Comparison of ENCODE assay signal across 8 cellular contexts in genomic region chr11:2420502-2421225, GRCh38. TPM values are rescaled to one million over a fixed set of nuclear protein-coding genes. Genes with fewer than 3 reads are reported as not detected.
A peak's percentile ranks its signal among the peaks of the same experiment; 100 is the strongest.
DNase-seq lines count a peak whose midpoint lies in the region; ATAC-seq and TF ChIP-seq lines count a peak whose summit lies in the region.

No MANE protein-coding gene starts in this region.

- no peak overlapping the region for H3K4me3 Mint-ChIP-seq in activated naive CD8-positive, alpha-beta T cell treated with anti-CD3 and anti-CD28 coated beads, Interleukin-2, amount 50 U/mL, for 24 hours

- H3K36me3 Mint-ChIP-seq in activated naive CD8-positive, alpha-beta T cell treated with anti-CD3 and anti-CD28 coated beads, Interleukin-2, amount 50 U/mL, for 24 hours (ENCODE audit: low read depth): no peaks in the 10 kb centered on the region

- TF ChIP-seq CTCF in AG09319 (IDR thresholded peaks at IDR 0.05; ENCODE audit: low read depth, low read length): peak; percentile 86

- H3K4me3 ChIP-seq in rectal smooth muscle tissue (ENCODE audit: low read length) (peak overlapping the region; percentile 44), aorta (ENCODE audit: low read length in 2 of 2) (no peak overlapping the region)

- H3K27ac ChIP-seq in rectal smooth muscle tissue (ENCODE audit: low read depth, low read length) (peak overlapping the region; percentile 33), aorta (ENCODE audit: low read depth in 1 of 2, low read length in 2 of 2) (no peak overlapping the region)

- DNase-seq in AG09319 (ENCODE audit: extremely low read depth, low read depth) (peak; percentile 16), NCI-H1092 treated with DMSO at 0.1 percent for 48 hours (lab: John Stamatoyannopoulos, UW) (peak; percentile 80), SW480 (ENCODE audit: low spot score) (peak; percentile 64), left cardiac atrium (peak; percentile 74), aorta (peak; percentile 76 to 92)
- peak; percentile 79 for DNase-seq in activated naive CD8-positive, alpha-beta T cell treated with anti-CD3 and anti-CD28 coated beads, Interleukin-2, amount 50 U/mL, for 24 hours

- H3K4me1 ChIP-seq in rectal smooth muscle tissue (ENCODE audit: control insufficient read depth, insufficient read depth, low read length) (peaks cover 2% of the 10 kb centered on the region), aorta (ENCODE audit: control insufficient read depth in 1 of 2, insufficient read depth in 2 of 2, low read length in 2 of 2) (no peaks in the 10 kb centered on the region)

- no peaks in the 10 kb centered on the region for H3K9me3 Mint-ChIP-seq in activated naive CD8-positive, alpha-beta T cell treated with anti-CD3 and anti-CD28 coated beads, Interleukin-2, amount 50 U/mL, for 24 hours

- H3K27me3 ChIP-seq in rectal smooth muscle tissue (ENCODE audit: control insufficient read depth, insufficient read depth, low read length): no peaks in the 10 kb centered on the region
- no peaks in the 10 kb centered on the region for H3K27me3 ChIP-seq in aorta (ENCODE audit: control insufficient read depth in 1 of 2, insufficient read depth in 2 of 2, low read length in 1 of 2)

- no peaks in the 10 kb centered on the region for H3K27me3 Mint-ChIP-seq in activated naive CD8-positive, alpha-beta T cell treated with anti-CD3 and anti-CD28 coated beads, Interleukin-2, amount 50 U/mL, for 24 hours

- no peaks in the 10 kb centered on the region for H3K36me3 ChIP-seq in rectal smooth muscle tissue (ENCODE audit: control insufficient read depth, insufficient read depth, low read length)
- no peaks in the 10 kb centered on the region for H3K36me3 ChIP-seq in aorta (ENCODE audit: control insufficient read depth in 1 of 2, insufficient read depth in 2 of 2, low read length in 1 of 2)

- no peak overlapping the region for H3K27ac Mint-ChIP-seq in activated naive CD8-positive, alpha-beta T cell treated with anti-CD3 and anti-CD28 coated beads, Interleukin-2, amount 50 U/mL, for 24 hours

- no peak overlapping the region for H3K9ac ChIP-seq in rectal smooth muscle tissue (ENCODE audit: low read length)

- intact Hi-C loops in left cardiac atrium (cut with DNase I) (loop anchor here (1.0 to 2.0 kb wide), 3 partner anchors 115 to 223 kb away; no protein-coding TSS in a partner anchor), aorta (cut with DNase I) (loop anchor here (1.0 to 2.0 kb wide), 4 partner anchors 115 to 224 kb away; no protein-coding TSS in a partner anchor)

- ATAC-seq in GM19463 (IDR thresholded peaks at IDR 0.05; ENCODE audit: unreplicated experiment) (peak; percentile 70), left cardiac atrium (peak; percentile 95), aorta (ENCODE audit: low FRiP score) (peak; percentile 94)
- peak; percentile 87 for ATAC-seq in activated naive CD8-positive, alpha-beta T cell treated with anti-CD3 and anti-CD28 coated beads, Interleukin-2, amount 50 U/mL, for 24 hours

- no peaks in the 10 kb centered on the region for H3K9me3 ChIP-seq in aorta (ENCODE audit: control insufficient read depth, low read length)

- WGBS in aorta, 2 donors: 21 to 24% methylated on average over 40 to 44 of the region's 44 CpGs

- peaks cover 2% of the 10 kb centered on the region for H3K4me1 Mint-ChIP-seq in activated naive CD8-positive, alpha-beta T cell treated with anti-CD3 and anti-CD28 coated beads, Interleukin-2, amount 50 U/mL, for 24 hours

RNA-seq across cellular contexts. Expression of gene TSSC4, which starts 20.1 kb away (rescaled TPM):
- total RNA-seq in left cardiac atrium (10 to 100 TPM; 34.9 to 45.7 TPM), aorta (10 to 100 TPM; 35.2 to 44.3 TPM)
- 10 to 100 TPM; 42.9 to 64.4 TPM for polyA plus RNA-seq in aorta

RNA-seq across cellular contexts. Expression of gene TRPM5, which starts 23.6 kb away (rescaled TPM):
- not detected for total RNA-seq in left cardiac atrium
- total RNA-seq in aorta: not detected
- polyA plus RNA-seq in aorta: under 1 TPM in 1 of 2 donors, not detected in 1; 0.25 TPM

RNA-seq across cellular contexts. Expression of gene KCNQ1, which starts 24.1 kb away (rescaled TPM):
- total RNA-seq in left cardiac atrium: 10 to 100 TPM; 33.5 to 39.7 TPM
- total RNA-seq in aorta: 10 to 100 TPM in 1 of 2 donors, 1 to 10 TPM in 1; 6.2 to 11.5 TPM
- polyA plus RNA-seq in aorta: 1 to 10 TPM in 1 of 2 donors, under 1 TPM in 1; 0.67 to 5.4 TPM

RNA-seq across cellular contexts. Expression of gene CD81, which starts 43.6 kb away (rescaled TPM):
- 100 to 1,000 TPM; 699 to 773 TPM for total RNA-seq in left cardiac atrium
- total RNA-seq in aorta: 100 to 1,000 TPM; 538 to 620 TPM
- 100 to 1,000 TPM; 363 to 784 TPM for polyA plus RNA-seq in aorta

Comparison
In these comparisons a context has a peak if more than half of its experiments do, and no peak if none do; other contexts are left out.
1. DNase-seq: peak in every context shown above with its lines; median percentile 84 in aorta; 80 in NCI-H1092 treated with DMSO at 0.1 percent for 48 hours; 79 in activated naive CD8-positive, alpha-beta T cell treated with anti-CD3 and anti-CD28 coated beads, Interleukin-2, amount 50 U/mL, for 24 hours; 74 in left cardiac atrium; 64 in SW480; 16 in AG09319.